ENCODE assay signal across 1 cellular context in the genomic region with DNA sequence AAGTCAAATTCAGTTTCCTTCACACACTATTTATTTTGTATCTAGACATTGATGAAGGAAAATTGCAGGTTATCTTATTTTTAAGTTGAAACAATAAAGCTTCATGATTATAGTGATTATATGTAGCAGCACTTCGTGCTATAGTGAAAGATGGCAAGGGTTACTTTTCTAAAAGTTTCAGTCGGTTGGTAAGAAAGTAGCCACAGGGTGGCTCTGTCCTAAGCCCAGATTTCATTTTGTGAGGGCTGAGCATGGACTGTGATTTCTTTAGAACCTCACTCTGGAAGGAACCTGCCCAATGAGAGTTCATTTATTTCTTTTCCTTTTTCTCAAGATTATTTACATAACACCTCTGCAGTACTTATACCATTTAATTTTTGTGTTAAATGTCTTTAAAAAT.
TF ChIP-seq lines count a peak whose summit lies in the region.

No MANE protein-coding gene starts in this region.

TF ChIP-seq in HepG2, 621 proteins besides CTCF, POLR2A, EP300 and RAD21 (continued from another document):
- TF ChIP-seq, protein P1, sequence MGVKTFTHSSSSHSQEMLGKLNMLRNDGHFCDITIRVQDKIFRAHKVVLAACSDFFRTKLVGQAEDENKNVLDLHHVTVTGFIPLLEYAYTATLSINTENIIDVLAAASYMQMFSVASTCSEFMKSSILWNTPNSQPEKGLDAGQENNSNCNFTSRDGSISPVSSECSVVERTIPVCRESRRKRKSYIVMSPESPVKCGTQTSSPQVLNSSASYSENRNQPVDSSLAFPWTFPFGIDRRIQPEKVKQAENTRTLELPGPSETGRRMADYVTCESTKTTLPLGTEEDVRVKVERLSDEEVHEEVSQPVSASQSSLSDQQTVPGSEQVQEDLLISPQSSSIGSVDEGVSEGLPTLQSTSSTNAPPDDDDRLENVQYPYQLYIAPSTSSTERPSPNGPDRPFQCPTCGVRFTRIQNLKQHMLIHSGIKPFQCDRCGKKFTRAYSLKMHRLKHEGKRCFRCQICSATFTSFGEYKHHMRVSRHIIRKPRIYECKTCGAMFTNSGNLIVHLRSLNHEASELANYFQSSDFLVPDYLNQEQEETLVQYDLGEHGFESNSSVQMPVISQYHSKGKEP (CRISPR knock-in tag; IDR thresholded peaks at IDR 0.05) = no peak
- TF ChIP-seq ZIK1 (CRISPR knock-in tag; IDR thresholded peaks at IDR 0.05; ENCODE audit: borderline replicate concordance, low read depth) (no peak), ZNF749 (CRISPR knock-in tag; IDR thresholded peaks at IDR 0.05; ENCODE audit: borderline replicate concordance) (no peak), ZNF124 (CRISPR knock-in tag; IDR thresholded peaks at IDR 0.05) (no peak), PHF5A (CRISPR knock-in tag; IDR thresholded peaks at IDR 0.05; ENCODE audit: low read depth, unreplicated experiment) (no peak), EZH2 (conservative IDR thresholded peaks at IDR 0.05; ENCODE audit: low read depth, low read length) (no peak), TMF1 (CRISPR knock-in tag; IDR thresholded peaks at IDR 0.05; ENCODE audit: low read depth) (no peak)
- TF ChIP-seq, protein P2, sequence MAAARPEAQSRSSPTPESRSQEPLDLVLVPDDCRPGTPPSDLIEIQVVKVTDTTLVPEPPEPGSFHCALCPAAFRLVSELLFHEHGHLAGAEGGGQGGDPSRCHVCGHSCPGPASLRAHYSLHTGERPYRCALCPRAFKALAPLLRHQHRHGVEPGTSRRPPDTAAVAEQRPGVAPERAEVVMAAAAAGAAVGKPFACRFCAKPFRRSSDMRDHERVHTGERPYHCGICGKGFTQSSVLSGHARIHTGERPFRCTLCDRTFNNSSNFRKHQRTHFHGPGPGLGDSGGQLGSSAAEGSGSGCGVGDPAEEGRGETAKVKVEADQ (CRISPR knock-in tag; IDR thresholded peaks at IDR 0.05; ENCODE audit: borderline replicate concordance) = no peak
